Comparison of ENCODE assay signal across 1 cellular context in genomic region chr5:78530342-78531096, GRCh38.
A peak's percentile ranks its signal among the peaks of the same experiment; 100 is the strongest.
TF ChIP-seq lines count a peak whose summit lies in the region.

No MANE protein-coding gene starts in this region.

TF ChIP-seq in IMR-90, 13 proteins besides CTCF, POLR2A, EP300 and RAD21 (continued from another document):
- TF ChIP-seq FOS (IDR thresholded peaks at IDR 0.05; ENCODE audit: low read depth, low read length) = peak; percentile 91
- TF ChIP-seq RFX5 (IDR thresholded peaks at IDR 0.05; ENCODE audit: low read depth, low read length) = no peak
- no peak for TF ChIP-seq SMC3 (IDR thresholded peaks at IDR 0.05; ENCODE audit: low read depth, low read length)
- no peak for TF ChIP-seq MXI1 (IDR thresholded peaks at IDR 0.05; ENCODE audit: borderline replicate concordance, low read depth, low read length)
- no peak for TF ChIP-seq NFE2L2 (IDR thresholded peaks at IDR 0.05; ENCODE audit: low read depth, low read length)
- TF ChIP-seq CHD1 (IDR thresholded peaks at IDR 0.05; ENCODE audit: low read depth, low read length) = no peak
- TF ChIP-seq BHLHE40 (IDR thresholded peaks at IDR 0.05; ENCODE audit: low read depth, low read length) = peak; percentile 44; the same call in 1 of the 2 replicates
- TF ChIP-seq CEBPB (IDR thresholded peaks at IDR 0.05; ENCODE audit: low read depth, low read length) = peak; percentile 46; the same call in 1 of the 2 replicates
- no peak for TF ChIP-seq ELK1 (IDR thresholded peaks at IDR 0.05; ENCODE audit: borderline replicate concordance, low read depth, low read length)
- no peak for TF ChIP-seq USF2 (IDR thresholded peaks at IDR 0.05; ENCODE audit: low read depth, low read length)
- 0 out of 2 replicates have a peak, but pooled peaks have one; percentile 13 for TF ChIP-seq MAZ (IDR thresholded peaks at IDR 0.05; ENCODE audit: borderline replicate concordance, low read depth, low read length)
